26 cellular contexts compared by ENCODE assay signal in genomic region chr13:81597101-81597500, GRCh38.
"Had no signal": no experiment of that assay in that cellular context is flagged by ENCODE, and none has a peak within 500 bp of the region (broad histone marks: within the 10 kb centered on the region; RNA-seq: fewer than 3 reads in every experiment).

No MANE protein-coding gene starts in this region.

- H3K4me1 ChIP-seq: prostate gland, sigmoid colon, stomach, tibial nerve, upper lobe of left lung, vagina had no signal

- H3K9me3 Mint-ChIP-seq: nephron progenitor cell, neural crest cell had no signal

- H3K9me3 ChIP-seq: neutrophil, pancreas, prostate gland, right lobe of liver, sigmoid colon, stomach, thoracic aorta, thyroid gland, tibial nerve, upper lobe of left lung, vagina had no signal

- H3K27me3 ChIP-seq: neutrophil, pancreas, right lobe of liver, sigmoid colon, stomach, thyroid gland, tibial nerve, upper lobe of left lung, vagina had no signal

- H3K27me3 Mint-ChIP-seq: stimulated activated naive B cell treated with anti-CD40 and anti-IgM and Interleukin-4, amounts not matched to agents 10 μg/mL and 1 μg/mL and 100 μg/mL, for 72 hours; stimulated activated naive CD8-positive, alpha-beta T cell treated with anti-CD3 and anti-CD28 coated beads, Interleukin-15, Interleukin-2, amounts not matched to agents 100 ng/mL and 50 ng/mL, for 24 hours had no signal

- H3K4me3 ChIP-seq: pancreas, prostate gland, right lobe of liver, sigmoid colon, stomach, thoracic aorta, thyroid gland, tibial nerve, upper lobe of left lung, vagina had no signal

- H3K27ac Mint-ChIP-seq: natural killer cell; nephron progenitor cell; stimulated activated effector memory CD8-positive, alpha-beta T cell treated with anti-CD3 and anti-CD28 coated beads, Interleukin-12 subunit alpha, Interleukin-12 subunit beta, amount 100 ng/mL, for 72 hours; stimulated activated naive B cell treated with anti-CD40 and anti-IgM and Interleukin-4, amounts not matched to agents 10 μg/mL and 1 μg/mL and 100 μg/mL, for 72 hours; stimulated activated naive CD8-positive, alpha-beta T cell treated with anti-CD3 and anti-CD28 coated beads, Interleukin-15, Interleukin-2, amounts not matched to agents 100 ng/mL and 50 ng/mL, for 24 hours had no signal

- H3K4me3 Mint-ChIP-seq: natural killer cell; nephron progenitor cell; neural crest cell; stimulated activated effector memory CD8-positive, alpha-beta T cell treated with anti-CD3 and anti-CD28 coated beads, Interleukin-12 subunit alpha, Interleukin-12 subunit beta, amount 100 ng/mL, for 72 hours; stimulated activated naive B cell treated with anti-CD40 and anti-IgM and Interleukin-4, amounts not matched to agents 10 μg/mL and 1 μg/mL and 100 μg/mL, for 72 hours; stimulated activated naive CD8-positive, alpha-beta T cell treated with anti-CD3 and anti-CD28 coated beads, Interleukin-15, Interleukin-2, amounts not matched to agents 100 ng/mL and 50 ng/mL, for 24 hours had no signal

- DNase-seq: natural killer cell; nephron progenitor cell; nucleus accumbens; pancreas; right cardiac atrium; right lobe of liver; sigmoid colon; small intestine; stimulated activated CD4-positive, alpha-beta T cell treated with anti-CD3 and anti-CD28 coated beads, Interleukin-15, amount 100 ng/mL, for 24 hours; stimulated activated CD4-positive, alpha-beta T cell treated with anti-CD3 and anti-CD28 coated beads, Interleukin-2, amount 100 ng/mL, for 24 hours; stimulated activated CD4-positive, alpha-beta T cell treated with anti-CD3 and anti-CD28 coated beads, Interleukin-2, amount 100 ng/mL, for 48 hours; stimulated activated CD4-positive, alpha-beta T cell treated with anti-CD3 and anti-CD28 coated beads, Interleukin-4, amount 100 ng/mL, for 24 hours; stimulated activated naive B cell treated with anti-CD40 and anti-IgM and Interleukin-4, amounts not matched to agents 10 μg/mL and 1 μg/mL and 100 μg/mL, for 72 hours; stimulated activated naive CD4-positive, alpha-beta T cell treated with Interleukin-2 at 50 U/mL for 16 hours; stomach; thyroid gland; trophoblast cell; upper lobe of left lung had no signal

- H3K36me3 Mint-ChIP-seq: natural killer cell; stimulated activated effector memory CD8-positive, alpha-beta T cell treated with anti-CD3 and anti-CD28 coated beads, Interleukin-12 subunit alpha, Interleukin-12 subunit beta, amount 100 ng/mL, for 72 hours; stimulated activated naive B cell treated with anti-CD40 and anti-IgM and Interleukin-4, amounts not matched to agents 10 μg/mL and 1 μg/mL and 100 μg/mL, for 72 hours had no signal

- ATAC-seq: natural killer cell; right cardiac atrium; stimulated activated effector memory CD8-positive, alpha-beta T cell treated with anti-CD3 and anti-CD28 coated beads, Interleukin-12 subunit alpha, Interleukin-12 subunit beta, amount 100 ng/mL, for 72 hours; stimulated activated naive B cell treated with anti-CD40 and anti-IgM and Interleukin-4, amounts not matched to agents 10 μg/mL and 1 μg/mL and 100 μg/mL, for 72 hours had no signal

- H3K36me3 ChIP-seq: neutrophil, pancreas, prostate gland, right lobe of liver, sigmoid colon, stomach, thoracic aorta, thyroid gland, tibial nerve, upper lobe of left lung, vagina had no signal

- H3K4me1 Mint-ChIP-seq: natural killer cell; nephron progenitor cell; neural crest cell; stimulated activated effector memory CD8-positive, alpha-beta T cell treated with anti-CD3 and anti-CD28 coated beads, Interleukin-12 subunit alpha, Interleukin-12 subunit beta, amount 100 ng/mL, for 72 hours; stimulated activated naive B cell treated with anti-CD40 and anti-IgM and Interleukin-4, amounts not matched to agents 10 μg/mL and 1 μg/mL and 100 μg/mL, for 72 hours had no signal
